In genomic region chr6:125245523-125246264, GRCh38 we compare ENCODE assay signal across 25 cellular contexts. TPM values are rescaled to one million over a fixed set of nuclear protein-coding genes. Genes with fewer than 3 reads are reported as not detected.
A peak's percentile ranks its signal among the peaks of the same experiment; 100 is the strongest.
DNase-seq lines count a peak whose midpoint lies in the region; ATAC-seq and TF ChIP-seq lines count a peak whose summit lies in the region.
"Had no signal": no experiment of that assay in that cellular context is flagged by ENCODE, and none has a peak within 500 bp of the region (broad histone marks: within the 10 kb centered on the region; RNA-seq: fewer than 3 reads in every experiment).

No MANE protein-coding gene starts in this region.

- ATAC-seq in GM23338 = peak; percentile 95
- no peak for ATAC-seq in GM18505 (IDR thresholded peaks at IDR 0.05; ENCODE audit: unreplicated experiment)
- ATAC-seq: activated CD8-positive, alpha-beta T cell treated with anti-CD3 and anti-CD28 coated beads, Interleukin-2, amount 10 ng/mL, durations not matched to agents 7 days and 5 days; body of pancreas had no signal

- no peak for TF ChIP-seq CTCF in GM23338 (conservative IDR thresholded peaks at IDR 0.05; ENCODE audit: low read depth in 2 of 2)
- TF ChIP-seq CTCF in colonic mucosa (IDR thresholded peaks at IDR 0.05) = no peak

- H3K4me2 ChIP-seq in GM23338 (peak overlapping the region; percentile 12; the same call in 1 of the 2 replicates), mesendoderm (ENCODE audit: low read length) (no peak overlapping the region)

- no peak overlapping the region for H2AK5ac ChIP-seq in mesendoderm (ENCODE audit: low read length)

- H3K36me3 ChIP-seq in GM23338 (ENCODE audit: insufficient read depth) (no peaks in the 10 kb centered on the region), colonic mucosa (no peaks in the 10 kb centered on the region), mesendoderm (ENCODE audit: control insufficient read depth, insufficient read depth, low read length) (no peaks in the 10 kb centered on the region)
- H3K36me3 ChIP-seq: SJCRH30, vagina had no signal

- no peaks in the 10 kb centered on the region for H3K9me3 ChIP-seq in colonic mucosa
- H3K9me3 ChIP-seq: body of pancreas, SJCRH30 had no signal

- H3K79me2 ChIP-seq in GM23338 (replicated peaks; ENCODE audit: insufficient read depth) (no peaks in the 10 kb centered on the region), mesendoderm (ENCODE audit: control insufficient read depth, insufficient read depth, low read length) (no peaks in the 10 kb centered on the region)

- no peaks in the 10 kb centered on the region for H3F3A ChIP-seq in GM23338 (replicated peaks; ENCODE audit: low read depth)

- H3K4ac ChIP-seq in mesendoderm (ENCODE audit: low read depth, low read length) = no peak overlapping the region

- no peak overlapping the region for H2AFZ ChIP-seq in GM23338

- no peak overlapping the region for H3K4me3 ChIP-seq in GM23338
- H3K4me3 ChIP-seq in colonic mucosa = no peak overlapping the region
- H3K4me3 ChIP-seq in mesendoderm (ENCODE audit: low read length) = no peak overlapping the region
- H3K4me3 ChIP-seq: body of pancreas, SJCRH30, vagina had no signal

- no peak overlapping the region for H3K4me3 Mint-ChIP-seq in GM23338
- H3K4me3 Mint-ChIP-seq: activated CD8-positive, alpha-beta T cell treated with anti-CD3 and anti-CD28 coated beads, Interleukin-2, amount 10 ng/mL, durations not matched to agents 7 days and 5 days; CD14-positive monocyte; immature natural killer cell had no signal

- no peak overlapping the region for H2BK5ac ChIP-seq in mesendoderm (ENCODE audit: low read length)

- H3K56ac ChIP-seq in mesendoderm (ENCODE audit: low read length) = no peak overlapping the region

- no peak overlapping the region for H4K8ac ChIP-seq in mesendoderm (ENCODE audit: low read depth, low read length)

- no peak overlapping the region for H3K18ac ChIP-seq in mesendoderm (ENCODE audit: low read length)

- no peak overlapping the region for H2BK15ac ChIP-seq in mesendoderm (replicated peaks; ENCODE audit: low read depth)

- H3K4me1 ChIP-seq in GM23338 (ENCODE audit: insufficient read depth) = 0 out of 2 replicates have a peak, but pooled peaks cover 13% of the 10 kb centered on the region
- H3K4me1 ChIP-seq in colonic mucosa = no peaks in the 10 kb centered on the region
- no peaks in the 10 kb centered on the region for H3K4me1 ChIP-seq in mesendoderm (ENCODE audit: control insufficient read depth, low read depth, low read length)
- H3K4me1 ChIP-seq: body of pancreas, SJCRH30 had no signal

- WGBS in mesendoderm (ENCODE audit: extremely low coverage, insufficient coverage, low lambda C conversion rate) = no CpG with 5 or more reads among the region's 7 CpGs

- no peak overlapping the region for H2BK120ac ChIP-seq in mesendoderm (ENCODE audit: low read depth, low read length)

- H3K36me3 Mint-ChIP-seq in GM23338 (ENCODE audit: low read depth) = peaks cover 1% of the 10 kb centered on the region; the same call in 1 of the 3 replicates
- H3K36me3 Mint-ChIP-seq: CD14-positive monocyte had no signal

- intact Hi-C loops in colonic mucosa (cut with DNase I) = no loop called here

- H3K9ac ChIP-seq in colonic mucosa (ENCODE audit: low read depth in 2 of 2, low read length in 2 of 2) = no peak overlapping the region
- H3K9ac ChIP-seq in mesendoderm (ENCODE audit: low read length) = no peak overlapping the region

- no peaks in the 10 kb centered on the region for H3K27me3 ChIP-seq in GM23338 (ENCODE audit: insufficient read depth)
- H3K27me3 ChIP-seq in colonic mucosa = no peaks in the 10 kb centered on the region
- H3K27me3 ChIP-seq in mesendoderm (ENCODE audit: insufficient read depth, low read length, poor library complexity) = no peaks in the 10 kb centered on the region
- H3K27me3 ChIP-seq: body of pancreas, SJCRH30, vagina had no signal

- H3K4me1 Mint-ChIP-seq in GM23338 = peaks cover 9% of the 10 kb centered on the region; the same call in 2 of the 3 replicates
- H3K4me1 Mint-ChIP-seq: CD14-positive monocyte, immature natural killer cell had no signal

- no peaks in the 10 kb centered on the region for H3K27me3 Mint-ChIP-seq in GM23338 (ENCODE audit: insufficient read depth, low read depth, poor library complexity)

- no peaks in the 10 kb centered on the region for H4K20me1 ChIP-seq in GM23338 (replicated peaks; ENCODE audit: insufficient read depth)

- H3K79me1 ChIP-seq in mesendoderm (ENCODE audit: low read length) = no peaks in the 10 kb centered on the region

- TF ChIP-seq POLR2A in GM18505 (IDR thresholded peaks at IDR 0.05; ENCODE audit: borderline replicate concordance, extremely low read depth, insufficient read depth, insufficient read length) = no peak

- no peak overlapping the region for H3K23ac ChIP-seq in mesendoderm (ENCODE audit: low read length)

- no peak overlapping the region for H4K5ac ChIP-seq in mesendoderm (ENCODE audit: low read length)

- H3K9me2 ChIP-seq in GM23338 (ENCODE audit: insufficient read depth) = no peaks in the 10 kb centered on the region

- H3K9me3 Mint-ChIP-seq in GM23338 = peaks cover 5% of the 10 kb centered on the region; the same call in 2 of the 3 replicates

- no peak overlapping the region for H3K27ac Mint-ChIP-seq in GM23338
- H3K27ac Mint-ChIP-seq: activated CD8-positive, alpha-beta T cell treated with anti-CD3 and anti-CD28 coated beads, Interleukin-2, amount 10 ng/mL, durations not matched to agents 7 days and 5 days; immature natural killer cell had no signal

- H3K27ac ChIP-seq in GM23338 (ENCODE audit: low read depth) = no peak overlapping the region
- H3K27ac ChIP-seq in colonic mucosa = no peak overlapping the region
- H3K27ac ChIP-seq in mesendoderm (ENCODE audit: low read depth, low read length) = no peak overlapping the region
- H3K27ac ChIP-seq: body of pancreas, SJCRH30, vagina had no signal

- DNase-seq in GM23338 (ENCODE audit: low spot score) (peak; percentile 26), NCI-H226 (peak; percentile 55), colonic mucosa (peak; percentile 36), mesendoderm (peak; percentile 64), RKO (ENCODE audit: low spot score) (no peak), NCI-H2196 (lab: John Stamatoyannopoulos, UW; ENCODE audit: unreplicated experiment) (no peak), hypothalamus (lab: John Stamatoyannopoulos, UW) (no peak)
- DNase-seq: activated CD4-positive, alpha-beta T cell treated with anti-CD3 and anti-CD28 coated beads for 1 hour; activated CD8-positive, alpha-beta T cell treated with anti-CD3 and anti-CD28 coated beads, Interleukin-2, amount 10 ng/mL, durations not matched to agents 7 days and 5 days; activated gamma-delta T cell treated with Interleukin-2 at 50 U/mL for 16 hours; activated T-cell treated with anti-CD3 and anti-CD28 coated beads, Interleukin-2, amount 50 U/mL, for 1 hour; body of pancreas; DMS 273 treated with DMSO at 0.1 percent for 48 hours; head of caudate nucleus; immature natural killer cell; Karpas-422; NCI-H1092 treated with DMSO at 0.1 percent for 48 hours; NCI-H82; OCI-M1; SJCRH30; stimulated activated CD4-positive, alpha-beta T cell treated with anti-CD3 and anti-CD28 coated beads, Interleukin-1b, Interleukin-23, amount 100 ng/mL, for 48 hours; T-helper 1 cell had no signal

TF ChIP-seq in GM23338, 12 proteins besides CTCF, POLR2A, EP300 and RAD21 (continues in another document):
- TF ChIP-seq POLR2AphosphoS5 (IDR thresholded peaks at IDR 0.05; ENCODE audit: low read depth) (no peak), EZH2 (IDR thresholded peaks at IDR 0.05; ENCODE audit: low read depth, unreplicated experiment) (no peak)

RNA-seq across cellular contexts. Expression of gene HDDC2, which starts 56.1 kb away (rescaled TPM):
- 69.4 and 69.5 TPM in 2 replicates for total RNA-seq in GM23338 (2014; rRNA removed; shearing (Covaris generic))
- polyA plus RNA-seq in GM23338 (2016; fragmentation: Nextera tagmentation; extraction: Ambion mirVana) = 123 and 131 TPM in 2 replicates
- 10 to 100 TPM; 39.4 to 44.8 TPM for total RNA-seq in colonic mucosa
- 86.9 TPM for polyA plus RNA-seq in mesendoderm (2013, experiment 1 of 2)
- 88.9 TPM for polyA plus RNA-seq in mesendoderm (2013, experiment 2 of 2)

Comparison
In these comparisons a context has a peak if more than half of its experiments do, and no peak if none do; other contexts are left out.
1. DNase-seq: peak in GM23338 (single experiment), NCI-H226 (single experiment), colonic mucosa (single experiment) and mesendoderm (single experiment); none in RKO (single experiment), NCI-H2196 (single experiment) and hypothalamus (0 of 51).